25 cellular contexts compared by ENCODE assay signal in genomic region chr2:215914067-215914776, GRCh38.
"Had no signal": no experiment of that assay in that cellular context is flagged by ENCODE, and none has a peak within 500 bp of the region (broad histone marks: within the 10 kb centered on the region; RNA-seq: fewer than 3 reads in every experiment).

No MANE protein-coding gene starts in this region.

- DNase-seq: activated CD4-positive, alpha-beta T cell treated with anti-CD3 and anti-CD28 coated beads for 36 hours; activated CD4-positive, alpha-beta T cell treated with anti-CD3 and anti-CD28 coated beads, Interleukin-2, amount 10 ng/mL, durations not matched to agents 7 days and 5 days; activated CD4-positive, alpha-beta T cell treated with anti-CD3 and anti-CD28 coated beads, Interleukin-2, amount 50 U/mL, for 48 hours; activated CD8-positive, alpha-beta T cell treated with anti-CD3 and anti-CD28 coated beads, Interleukin-2, amount 10 ng/mL, durations not matched to agents 7 days and 5 days; activated gamma-delta T cell treated with Interleukin-2 at 50 U/mL for 16 hours; activated naive CD4-positive, alpha-beta T cell treated with anti-CD3 and anti-CD28 coated beads for 36 hours; activated T-cell treated with anti-CD3 and anti-CD28 coated beads, Interleukin-2, amount 50 U/mL, for 4 hours; adrenal gland; body of pancreas; KBM-7; NCI-H1105; NCI-H1417 treated with DMSO at 0.1 percent for 48 hours; NCI-H187 treated with DMSO at 0.1 percent for 48 hours; NCI-H2081; NCI-H345; NCI-H524 treated with DMSO at 0.1 percent for 48 hours; NK-92 treated with Interleukin-12 subunit alpha and Interleukin-12 subunit beta, amount 100 ng/mL, for 24 hours; SHP77 treated with DMSO at 0.1 percent for 48 hours; SK-N-SH had no signal

- H3K4me2 ChIP-seq: SK-N-SH had no signal

- H3K9ac ChIP-seq: SK-N-SH had no signal

- H3K9me3 ChIP-seq: adrenal gland, body of pancreas, breast epithelium, SJSA1, SK-N-SH had no signal

- H3K27me3 ChIP-seq: adrenal gland, body of pancreas, breast epithelium, SJSA1 had no signal

- H3K36me3 ChIP-seq: adrenal gland, breast epithelium, SJSA1 had no signal

- H3K4me3 ChIP-seq: adrenal gland, body of pancreas, breast epithelium, SJSA1 had no signal

- H3K4me1 ChIP-seq: adrenal gland, body of pancreas, breast epithelium had no signal

- ATAC-seq: activated CD4-positive, alpha-beta T cell treated with anti-CD3 and anti-CD28 coated beads for 36 hours; activated CD4-positive, CD25-positive, alpha-beta regulatory T cell treated with anti-CD3 and anti-CD28 coated beads, Interleukin-2, amount 50 U/mL, for 24 hours; activated CD8-positive, alpha-beta T cell treated with anti-CD3 and anti-CD28 coated beads, Interleukin-2, amount 10 ng/mL, durations not matched to agents 7 days and 5 days; activated naive CD4-positive, alpha-beta T cell treated with anti-CD3 and anti-CD28 coated beads, Interleukin-2, amount 50 U/mL, for 72 hours; activated T-cell treated with anti-CD3 and anti-CD28 coated beads, Interleukin-2, amount 50 U/mL, for 4 hours; body of pancreas; Panc1; WTC11 had no signal

- H3K9me2 ChIP-seq: SK-N-SH had no signal

- H3K27ac ChIP-seq: adrenal gland, body of pancreas, breast epithelium, SJSA1 had no signal
